Comparison of ENCODE assay signal across 33 cellular contexts in genomic region chr4:14257903-14258302, GRCh38.
"Had no signal": no experiment of that assay in that cellular context is flagged by ENCODE, and none has a peak within 500 bp of the region (broad histone marks: within the 10 kb centered on the region; RNA-seq: fewer than 3 reads in every experiment).

No MANE protein-coding gene starts in this region.

- H3K4me3 ChIP-seq: body of pancreas, breast epithelium, K562, Peyer's patch, SJSA1 had no signal

- H3K27ac ChIP-seq: body of pancreas, breast epithelium, Peyer's patch, SJSA1, VCaP had no signal

- H3K27ac Mint-ChIP-seq: activated B cell treated with CpG ODN at 0.5 μM for 24 hours; activated CD4-positive, alpha-beta T cell treated with anti-CD3 and anti-CD28 coated beads, Interleukin-2, amount 10 ng/mL, durations not matched to agents 7 days and 5 days; activated CD8-positive, alpha-beta T cell treated with anti-CD3 and anti-CD28 coated beads, Interleukin-2, amount 10 ng/mL, durations not matched to agents 7 days and 5 days; activated naive CD4-positive, alpha-beta T cell treated with anti-CD3 and anti-CD28 coated beads, Interleukin-2, amount 50 U/mL, for 24 hours; activated naive CD8-positive, alpha-beta T cell treated with anti-CD3 and anti-CD28 coated beads, Interleukin-2, amount 10 ng/mL, durations not matched to agents 7 days and 5 days; activated T-cell treated with anti-CD3 and anti-CD28 coated beads, Interleukin-2, amount 50 U/mL, for 24 hours; activated T-helper 2 cell treated with anti-CD3 and anti-CD28 coated beads, Interferon-gamma antibody, Interleukin-2, Interleukin-4, amounts not matched to agents 10 μg/mL and 5 μg/mL and 100 μg/mL, durations not matched to agents 14 hours and 24 hours and 36 hours; T-cell; T-helper 17 cell had no signal

- H3K9me3 Mint-ChIP-seq: activated naive CD8-positive, alpha-beta T cell treated with anti-CD3 and anti-CD28 coated beads, Interleukin-2, amount 10 ng/mL, durations not matched to agents 7 days and 5 days; activated T-cell treated with anti-CD3 and anti-CD28 coated beads, Interleukin-2, amount 50 U/mL, for 24 hours had no signal

- H3K4me1 Mint-ChIP-seq: activated B cell treated with CpG ODN at 0.5 μM for 24 hours; activated CD4-positive, alpha-beta T cell treated with anti-CD3 and anti-CD28 coated beads, Interleukin-2, amount 10 ng/mL, durations not matched to agents 7 days and 5 days; activated naive CD4-positive, alpha-beta T cell treated with anti-CD3 and anti-CD28 coated beads, Interleukin-2, amount 50 U/mL, for 24 hours; activated naive CD8-positive, alpha-beta T cell treated with anti-CD3 and anti-CD28 coated beads, Interleukin-2, amount 10 ng/mL, durations not matched to agents 7 days and 5 days; T-cell; T-helper 17 cell had no signal

- H3K27me3 ChIP-seq: body of pancreas, breast epithelium, Peyer's patch, SJSA1 had no signal

- H3K36me3 Mint-ChIP-seq: activated naive CD4-positive, alpha-beta T cell treated with anti-CD3 and anti-CD28 coated beads, Interleukin-2, amount 50 U/mL, for 24 hours; activated naive CD8-positive, alpha-beta T cell treated with anti-CD3 and anti-CD28 coated beads, Interleukin-2, amount 10 ng/mL, durations not matched to agents 7 days and 5 days; T-cell had no signal

- DNase-seq: activated B cell treated with CpG ODN at 0.5 μM for 24 hours; activated CD4-positive, alpha-beta T cell treated with anti-CD3 and anti-CD28 coated beads for 1 hour; activated CD4-positive, alpha-beta T cell treated with anti-CD3 and anti-CD28 coated beads, Interleukin-2, amount 10 ng/mL, durations not matched to agents 7 days and 5 days; activated CD4-positive, alpha-beta T cell treated with anti-CD3 and anti-CD28 coated beads, Interleukin-2, amount 50 U/mL, for 48 hours; activated CD8-positive, alpha-beta T cell treated with anti-CD3 and anti-CD28 coated beads, Interleukin-2, amount 10 ng/mL, durations not matched to agents 7 days and 5 days; activated gamma-delta T cell; activated naive CD4-positive, alpha-beta T cell treated with Interleukin-2 at 50 U/mL for 16 hours; activated naive CD8-positive, alpha-beta T cell treated with anti-CD3 and anti-CD28 coated beads, Interleukin-2, amount 10 ng/mL, durations not matched to agents 7 days and 5 days; activated T-cell treated with anti-CD3 and anti-CD28 coated beads, Interleukin-2, amount 50 U/mL, for 24 hours; amygdala; body of pancreas; cerebellar nuclear complex; NCI-H1092 treated with DMSO at 0.1 percent for 48 hours; NCI-H1417 treated with DMSO at 0.1 percent for 48 hours; NCI-H187 treated with DMSO at 0.1 percent for 48 hours; NCI-H2081; NCI-H345; NCI-H524 treated with DMSO at 0.1 percent for 48 hours; NCI-H748 treated with DMSO at 0.1 percent for 48 hours; NK-92 treated with Interleukin-12 subunit alpha and Interleukin-12 subunit beta, amount 100 ng/mL, for 24 hours; PC-3; Peyer's patch; RPMI8226; SHP77 treated with DMSO at 0.1 percent for 48 hours; T-cell; T-helper 17 cell; T-helper 9 cell had no signal

- H3K4me3 Mint-ChIP-seq: activated B cell treated with CpG ODN at 0.5 μM for 24 hours; activated CD4-positive, alpha-beta T cell treated with anti-CD3 and anti-CD28 coated beads, Interleukin-2, amount 10 ng/mL, durations not matched to agents 7 days and 5 days; activated CD8-positive, alpha-beta T cell treated with anti-CD3 and anti-CD28 coated beads, Interleukin-2, amount 10 ng/mL, durations not matched to agents 7 days and 5 days; activated naive CD4-positive, alpha-beta T cell treated with anti-CD3 and anti-CD28 coated beads, Interleukin-2, amount 50 U/mL, for 24 hours; activated naive CD8-positive, alpha-beta T cell treated with anti-CD3 and anti-CD28 coated beads, Interleukin-2, amount 10 ng/mL, durations not matched to agents 7 days and 5 days; activated T-cell treated with anti-CD3 and anti-CD28 coated beads, Interleukin-2, amount 50 U/mL, for 24 hours; T-cell; T-helper 17 cell had no signal

- H3K27me3 Mint-ChIP-seq: activated B cell treated with CpG ODN at 0.5 μM for 24 hours; activated CD4-positive, alpha-beta T cell treated with anti-CD3 and anti-CD28 coated beads, Interleukin-2, amount 10 ng/mL, durations not matched to agents 7 days and 5 days; activated naive CD4-positive, alpha-beta T cell treated with anti-CD3 and anti-CD28 coated beads, Interleukin-2, amount 50 U/mL, for 24 hours; activated naive CD8-positive, alpha-beta T cell treated with anti-CD3 and anti-CD28 coated beads, Interleukin-2, amount 10 ng/mL, durations not matched to agents 7 days and 5 days; activated T-cell treated with anti-CD3 and anti-CD28 coated beads, Interleukin-2, amount 50 U/mL, for 24 hours; T-cell; T-helper 17 cell had no signal

- H3K36me3 ChIP-seq: breast epithelium, Peyer's patch, SJSA1 had no signal

- H3K9me3 ChIP-seq: body of pancreas, breast epithelium, Peyer's patch, SJSA1 had no signal

- H3K4me1 ChIP-seq: body of pancreas, breast epithelium, Peyer's patch, SJSA1 had no signal
